In genomic region chr3:161014997-161015749, GRCh38 we compare ENCODE assay signal across 24 cellular contexts.
DNase-seq lines count a peak whose midpoint lies in the region; ATAC-seq and TF ChIP-seq lines count a peak whose summit lies in the region.
"Had no signal": no experiment of that assay in that cellular context is flagged by ENCODE, and none has a peak within 500 bp of the region (broad histone marks: within the 10 kb centered on the region; RNA-seq: fewer than 3 reads in every experiment).

No MANE protein-coding gene starts in this region.

- H3K36me3 ChIP-seq in OCI-LY7 (ENCODE audit: insufficient read depth, low read length) (peaks cover 3% of the 10 kb centered on the region; the same call in 1 of the 2 replicates), neural progenitor cell (no peaks in the 10 kb centered on the region)
- H3K36me3 ChIP-seq: tibial artery had no signal

- H3K9me3 Mint-ChIP-seq in neural progenitor cell, result peaks cover 10% of the 10 kb centered on the region
- H3K9me3 Mint-ChIP-seq in activated T-cell treated with anti-CD3 and anti-CD28 coated beads, Interleukin-2, amount 50 U/mL, for 72 hours, result peaks cover 2 to 8% of the 10 kb centered on the region in 2 donors
- H3K9me3 Mint-ChIP-seq in MCF 10A (ENCODE audit: unreplicated experiment), result peaks cover 8% of the 10 kb centered on the region
- H3K9me3 Mint-ChIP-seq: CD4-positive, alpha-beta T cell had no signal

- H3K79me2 ChIP-seq in OCI-LY7 (ENCODE audit: insufficient read depth, low read depth, low read length) (no peaks in the 10 kb centered on the region), neural progenitor cell (ENCODE audit: low read depth) (no peaks in the 10 kb centered on the region)

- ATAC-seq in HG02571 (IDR thresholded peaks at IDR 0.05; ENCODE audit: unreplicated experiment), result no peak
- ATAC-seq in activated T-cell treated with anti-CD3 and anti-CD28 coated beads, Interleukin-2, amount 50 U/mL, for 72 hours (replicated peaks in 1 of 2), result no peak
- ATAC-seq: stimulated activated naive CD8-positive, alpha-beta T cell treated with anti-CD3 and anti-CD28 coated beads, Interleukin-15, amount 100 ng/mL, for 72 hours had no signal

- H3K36me3 Mint-ChIP-seq in neural progenitor cell (no peaks in the 10 kb centered on the region), MCF 10A (ENCODE audit: insufficient read depth, unreplicated experiment) (no peaks in the 10 kb centered on the region)
- H3K36me3 Mint-ChIP-seq in activated T-cell treated with anti-CD3 and anti-CD28 coated beads, Interleukin-2, amount 50 U/mL, for 72 hours (ENCODE audit: insufficient read depth in 2 of 2), result peaks cover 2% of the 10 kb centered on the region in 2 donors

- H3K27me3 Mint-ChIP-seq in neural progenitor cell (ENCODE audit: insufficient read depth, low read depth) (no peaks in the 10 kb centered on the region), MCF 10A (ENCODE audit: insufficient read depth, unreplicated experiment) (no peaks in the 10 kb centered on the region)
- H3K27me3 Mint-ChIP-seq in activated T-cell treated with anti-CD3 and anti-CD28 coated beads, Interleukin-2, amount 50 U/mL, for 72 hours (ENCODE audit: low read depth), result no peaks in the 10 kb centered on the region
- H3K27me3 Mint-ChIP-seq: CD4-positive, alpha-beta T cell; dendritic cell treated with granulocyte-macrophage colony-stimulating factor and Interleukin-4, amounts not matched to agents 40 ng/mL and 50 ng/mL, for 4 days had no signal

- no peaks in the 10 kb centered on the region for H3F3A ChIP-seq in neural progenitor cell (ENCODE audit: low read depth)

- H3K4me1 Mint-ChIP-seq in neural progenitor cell (peaks cover 17% of the 10 kb centered on the region), MCF 10A (ENCODE audit: insufficient read depth, unreplicated experiment) (peaks cover 13% of the 10 kb centered on the region)
- H3K4me1 Mint-ChIP-seq in activated T-cell treated with anti-CD3 and anti-CD28 coated beads, Interleukin-2, amount 50 U/mL, for 72 hours (ENCODE audit: low read depth), result no peaks in the 10 kb centered on the region
- H3K4me1 Mint-ChIP-seq: activated CD4-positive, alpha-beta T cell treated with anti-CD3 and anti-CD28 coated beads, Interleukin-2, amount 10 ng/mL, durations not matched to agents 24 days and 14 days; stimulated activated naive CD8-positive, alpha-beta T cell treated with anti-CD3 and anti-CD28 coated beads, Interleukin-15, amount 100 ng/mL, for 72 hours had no signal

- H3K4me1 ChIP-seq in OCI-LY7 (ENCODE audit: insufficient read depth, low read length, poor library complexity, severe bottlenecking), result peaks cover 49% of the 10 kb centered on the region
- peaks cover 8% of the 10 kb centered on the region for H3K4me1 ChIP-seq in neural progenitor cell

- POLR2A ChIA-PET in OCI-LY7 (lab: Charles Lee) (interaction anchor here (0.5 to 2.3 kb wide), 16 partner anchors 9 to 1113 kb away, joined by 3 to 11 read pairs (median 3); no protein-coding TSS in a partner anchor), MCF 10A (lab: Yijun Ruan, JAX) (no interaction called here)

- H3K9me3 ChIP-seq in OCI-LY7 (ENCODE audit: low read length), result peaks cover 18% of the 10 kb centered on the region; the same call in 1 of the 2 replicates
- H3K9me3 ChIP-seq in neural progenitor cell (ENCODE audit: low read depth), result no peaks in the 10 kb centered on the region
- H3K9me3 ChIP-seq: tibial artery had no signal

- H3K4me3 Mint-ChIP-seq in neural progenitor cell (no peak overlapping the region), MCF 10A (ENCODE audit: unreplicated experiment) (no peak overlapping the region)
- H3K4me3 Mint-ChIP-seq in activated T-cell treated with anti-CD3 and anti-CD28 coated beads, Interleukin-2, amount 50 U/mL, for 72 hours, result no peak overlapping the region
- H3K4me3 Mint-ChIP-seq: activated CD4-positive, alpha-beta T cell treated with anti-CD3 and anti-CD28 coated beads, Interleukin-2, amount 10 ng/mL, durations not matched to agents 24 days and 14 days; activated T-helper 1 cell treated with anti-CD3 and anti-CD28 coated beads, Interleukin-12 subunit alpha, Interleukin-12 subunit beta, Interleukin-2, Interleukin-4 antibody, amounts not matched to agents 30 ng/mL and 10 ng/mL and 1 ng/mL, durations not matched to agents 14 hours and 24 hours and 36 hours; CD4-positive, alpha-beta T cell; dendritic cell treated with granulocyte-macrophage colony-stimulating factor and Interleukin-4, amounts not matched to agents 40 ng/mL and 50 ng/mL, for 4 days; stimulated activated naive CD8-positive, alpha-beta T cell treated with anti-CD3 and anti-CD28 coated beads, Interleukin-15, amount 100 ng/mL, for 72 hours had no signal

- no peaks in the 10 kb centered on the region for H3K27me3 ChIP-seq in neural progenitor cell
- H3K27me3 ChIP-seq: tibial artery had no signal

- peak overlapping the region; percentile 79 for H3K4me2 ChIP-seq in OCI-LY7 (ENCODE audit: low read length)
- no peak overlapping the region for H3K4me2 ChIP-seq in neural progenitor cell

- H3K9me2 ChIP-seq in OCI-LY7 (ENCODE audit: insufficient read depth, low read length), result no peaks in the 10 kb centered on the region

- CTCF ChIA-PET in OCI-LY7 (lab: Charles Lee; ENCODE audit: unreplicated experiment) (interaction anchor here (1.5 kb wide), 1 partner anchor 55 kb away, joined by 3 read pairs; no protein-coding TSS in a partner anchor), MCF 10A (lab: Yijun Ruan, JAX) (interaction anchor here (0.7 kb wide), 1 partner anchor 411 kb away, joined by 3 read pairs; no protein-coding TSS in a partner anchor)

- intact Hi-C loops in OCI-LY7 (cut with micrococcal nuclease; ENCODE audit: unreplicated experiment) (loop anchor here (5.0 kb wide), 1 partner anchor 52 kb away; no protein-coding TSS in a partner anchor), MCF 10A (cut with micrococcal nuclease) (no loop called here)

- H3K4me3 ChIP-seq in OCI-LY7 (ENCODE audit: low read depth, low read length, poor library complexity, severe bottlenecking) (peak overlapping the region; percentile 52), neural progenitor cell (no peak overlapping the region)
- H3K4me3 ChIP-seq: tibial artery had no signal

- TF ChIP-seq CTCF in OCI-LY7 (conservative IDR thresholded peaks at IDR 0.05; ENCODE audit: low read length) (no peak), neural progenitor cell (IDR thresholded peaks at IDR 0.05) (no peak), MCF 10A (IDR thresholded peaks at IDR 0.05; ENCODE audit: unreplicated experiment) (no peak)

- H2AFZ ChIP-seq in OCI-LY7 (ENCODE audit: low read length), result peak overlapping the region; percentile 53; the same call in 1 of the 2 replicates
- no peak overlapping the region for H2AFZ ChIP-seq in neural progenitor cell (replicated peaks)

- H3K27ac ChIP-seq in OCI-LY7 (ENCODE audit: low read depth, low read length, poor library complexity, severe bottlenecking) (peak overlapping the region; percentile 96), neural progenitor cell (no peak overlapping the region)
- H3K27ac ChIP-seq: tibial artery, VCaP had no signal

- H4K20me1 ChIP-seq in OCI-LY7 (ENCODE audit: insufficient read depth, low read length) (no peaks in the 10 kb centered on the region), neural progenitor cell (ENCODE audit: low read depth) (no peaks in the 10 kb centered on the region)

- no peak overlapping the region for H3K9ac ChIP-seq in neural progenitor cell

- DNase-seq in NCI-H2107 treated with DMSO at 0.1 percent for 48 hours (lab: John Stamatoyannopoulos, UW; ENCODE audit: unreplicated experiment) (peak; percentile 18), NCI-H2107 (lab: John Stamatoyannopoulos, UW) (no peak), NCI-H1694 (lab: John Stamatoyannopoulos, UW) (peak; percentile 18), OCI-LY7 (ENCODE audit: low spot score) (peak; percentile 72), neural progenitor cell (ENCODE audit: low spot score) (peak; percentile 11), MCF 10A (ENCODE audit: unreplicated experiment) (no peak)
- no peak for DNase-seq in activated T-cell treated with anti-CD3 and anti-CD28 coated beads, Interleukin-2, amount 50 U/mL, for 72 hours
- DNase-seq: 8988T; activated CD4-positive, alpha-beta T cell treated with anti-CD3 and anti-CD28 coated beads, Interleukin-2, amount 10 ng/mL, durations not matched to agents 24 days and 14 days; activated naive CD4-positive, alpha-beta T cell treated with anti-CD3 and anti-CD28 coated beads, Interleukin-2, amount 50 U/mL, for 16 hours; amygdala; CD4-positive, alpha-beta T cell; GF-D8; KBM-7; NCI-H2029; NCI-H524; posterior cingulate gyrus; stimulated activated CD4-positive, alpha-beta T cell treated with anti-CD3 and anti-CD28 coated beads, Interleukin-15, amount 100 ng/mL, for 24 hours; stimulated activated naive CD8-positive, alpha-beta T cell treated with anti-CD3 and anti-CD28 coated beads, Interleukin-15, amount 100 ng/mL, for 72 hours; tibial artery had no signal

- no TSS peak for BruUV-seq in OCI-LY7 (replicated peaks; lab: Mats Ljungman, UMichigan)
- no TSS peak for BruUV-seq in MCF 10A (replicated peaks; lab: Mats Ljungman, UMichigan)

- H3K27ac Mint-ChIP-seq in neural progenitor cell (no peak overlapping the region), MCF 10A (ENCODE audit: low read depth, unreplicated experiment) (no peak overlapping the region)
- no peak overlapping the region for H3K27ac Mint-ChIP-seq in activated T-cell treated with anti-CD3 and anti-CD28 coated beads, Interleukin-2, amount 50 U/mL, for 72 hours
- H3K27ac Mint-ChIP-seq: activated CD4-positive, alpha-beta T cell treated with anti-CD3 and anti-CD28 coated beads, Interleukin-2, amount 10 ng/mL, durations not matched to agents 24 days and 14 days; activated T-helper 1 cell treated with anti-CD3 and anti-CD28 coated beads, Interleukin-12 subunit alpha, Interleukin-12 subunit beta, Interleukin-2, Interleukin-4 antibody, amounts not matched to agents 30 ng/mL and 10 ng/mL and 1 ng/mL, durations not matched to agents 14 hours and 24 hours and 36 hours; CD4-positive, alpha-beta T cell; dendritic cell treated with granulocyte-macrophage colony-stimulating factor and Interleukin-4, amounts not matched to agents 40 ng/mL and 50 ng/mL, for 4 days; stimulated activated naive CD8-positive, alpha-beta T cell treated with anti-CD3 and anti-CD28 coated beads, Interleukin-15, amount 100 ng/mL, for 72 hours had no signal

Comparison
In these comparisons a context has a peak if more than half of its experiments do, and no peak if none do; other contexts are left out.
1. DNase-seq: peak in NCI-H2107 treated with DMSO at 0.1 percent for 48 hours (single experiment), NCI-H1694 (single experiment), OCI-LY7 (single experiment) and neural progenitor cell (single experiment); none in NCI-H2107 (single experiment), activated T-cell treated with anti-CD3 and anti-CD28 coated beads, Interleukin-2, amount 50 U/mL, for 72 hours (0 of 2) and MCF 10A (single experiment).